ENCODE assay signal across 9 cellular contexts in genomic region chr11:2166091-2166851, GRCh38. TPM values are rescaled to one million over a fixed set of nuclear protein-coding genes. Genes with fewer than 3 reads are reported as not detected.
DNase-seq lines count a peak whose midpoint lies in the region; ATAC-seq and TF ChIP-seq lines count a peak whose summit lies in the region.
"Had no signal": no experiment of that assay in that cellular context is flagged by ENCODE, and none has a peak within 500 bp of the region (broad histone marks: within the 10 kb centered on the region; RNA-seq: fewer than 3 reads in every experiment).

No MANE protein-coding gene starts in this region.

- H3K4me3 Mint-ChIP-seq in GM23338 (no peak overlapping the region), WTC11 (no peak overlapping the region)

- H3F3A ChIP-seq in GM23338 (replicated peaks; ENCODE audit: low read depth) (no peaks in the 10 kb centered on the region), neural cell (ENCODE audit: insufficient read depth, low read length, poor library complexity, severe bottlenecking) (no peaks in the 10 kb centered on the region)

- no peak overlapping the region for H3K9ac ChIP-seq in neural cell (ENCODE audit: low read length)

- H3K79me2 ChIP-seq in GM23338 (replicated peaks; ENCODE audit: insufficient read depth) (no peaks in the 10 kb centered on the region), neural cell (replicated peaks; ENCODE audit: insufficient read depth, low read length) (no peaks in the 10 kb centered on the region)

- H4K20me1 ChIP-seq in GM23338 (replicated peaks; ENCODE audit: insufficient read depth) (no peaks in the 10 kb centered on the region), neural cell (ENCODE audit: insufficient read depth) (no peaks in the 10 kb centered on the region)

- H3K27ac Mint-ChIP-seq in GM23338 (no peak overlapping the region), WTC11 (no peak overlapping the region)

- H3K27ac ChIP-seq in GM23338 (ENCODE audit: low read depth) (no peak overlapping the region), neural cell (ENCODE audit: low read length) (no peak overlapping the region)

- H3K27me3 ChIP-seq in GM23338 (ENCODE audit: insufficient read depth) (no peaks in the 10 kb centered on the region), neural cell (ENCODE audit: insufficient read depth, low read depth, low read length) (no peaks in the 10 kb centered on the region)

- H2AFZ ChIP-seq in GM23338 (peak overlapping the region; percentile 85; the same call in 1 of the 2 replicates), neural cell (ENCODE audit: low read depth, low read length) (no peak overlapping the region)

- H3K36me3 ChIP-seq in GM23338 (ENCODE audit: insufficient read depth) = no peaks in the 10 kb centered on the region
- H3K36me3 ChIP-seq in neural cell (ENCODE audit: insufficient read depth, low read length) = no peaks in the 10 kb centered on the region

- DNase-seq in GM23338 (ENCODE audit: low spot score) (peak; percentile 79), WTC11 (ENCODE audit: low spot score) (peak; percentile 75), dermis blood vessel endothelial cell (peak; percentile 23), posterior vena cava (ENCODE audit: low spot score) (no peak), GM19240 (ENCODE audit: insufficient read length, low spot score) (no peak), Ammon's horn (ENCODE audit: low spot score) (no peak)

- POLR2A ChIA-PET in WTC11 (lab: Charles Lee) = no interaction called here

- ATAC-seq in GM23338 = peak; percentile 83
- ATAC-seq in WTC11 = peak; percentile 76
- no peak for ATAC-seq in HG03280 (IDR thresholded peaks at IDR 0.05; ENCODE audit: unreplicated experiment)

- intact Hi-C loops in posterior vena cava (cut with DNase I) = no loop called here

- H3K36me3 Mint-ChIP-seq in GM23338 (ENCODE audit: low read depth) = no peaks in the 10 kb centered on the region
- no peaks in the 10 kb centered on the region for H3K36me3 Mint-ChIP-seq in WTC11

- CTCF ChIA-PET in WTC11 (lab: Charles Lee) = interaction anchor here (0.9 to 3.9 kb wide), 21 partner anchors 8 to 514 kb away, joined by 3 to 37 read pairs (median 5); no protein-coding TSS in a partner anchor

- no peaks in the 10 kb centered on the region for H3K9me3 Mint-ChIP-seq in GM23338
- H3K9me3 Mint-ChIP-seq in WTC11 = no peaks in the 10 kb centered on the region

- no peaks in the 10 kb centered on the region for H3K9me2 ChIP-seq in GM23338 (ENCODE audit: insufficient read depth)
- H3K9me2 ChIP-seq in neural cell (ENCODE audit: insufficient read depth, low read length) = no peaks in the 10 kb centered on the region

- H3K4me1 ChIP-seq in GM23338 (ENCODE audit: insufficient read depth) = no peaks in the 10 kb centered on the region

- H3K4me3 ChIP-seq in GM23338 (peak overlapping the region; percentile 35; the same call in 1 of the 2 replicates), neural cell (ENCODE audit: low read length) (no peak overlapping the region)

- H3K9me3 ChIP-seq in neural cell (ENCODE audit: low read length) = no peaks in the 10 kb centered on the region

- H3K4me1 Mint-ChIP-seq in GM23338 (no peaks in the 10 kb centered on the region), WTC11 (no peaks in the 10 kb centered on the region)

- H3K4me2 ChIP-seq in GM23338 (peak overlapping the region; percentile 62; the same call in 1 of the 2 replicates), neural cell (ENCODE audit: low read length) (no peak overlapping the region)

- TF ChIP-seq CTCF in GM23338 (conservative IDR thresholded peaks at IDR 0.05; ENCODE audit: low read depth in 2 of 2) (peak; percentile 64 to 80), WTC11 (IDR thresholded peaks at IDR 0.05) (no peak; the same call in 1 of the 2 replicates), neural cell (IDR thresholded peaks at IDR 0.05; ENCODE audit: poor library complexity, severe bottlenecking) (peak; percentile 44)

- H3K27me3 Mint-ChIP-seq in GM23338 (ENCODE audit: insufficient read depth, low read depth, poor library complexity) (peaks cover 7% of the 10 kb centered on the region), WTC11 (ENCODE audit: low read depth) (no peaks in the 10 kb centered on the region)

- TF ChIP-seq RAD21 in neural cell (conservative IDR thresholded peaks at IDR 0.05) = peak; percentile 46

- TF ChIP-seq EP300 in neural cell (conservative IDR thresholded peaks at IDR 0.05; ENCODE audit: poor library complexity, severe bottlenecking) = no peak

TF ChIP-seq in GM23338, 12 proteins besides CTCF, POLR2A, EP300 and RAD21:
- TF ChIP-seq ZNF114 (CRISPR knock-in tag; IDR thresholded peaks at IDR 0.05) (no peak), ETS1 (IDR thresholded peaks at IDR 0.05) (no peak), POLR2AphosphoS5 (IDR thresholded peaks at IDR 0.05; ENCODE audit: low read depth) (no peak), NANOG (IDR thresholded peaks at IDR 0.05; ENCODE audit: borderline replicate concordance) (no peak), ZNF331 (CRISPR knock-in tag; IDR thresholded peaks at IDR 0.05; ENCODE audit: low read depth) (no peak)
TF ChIP-seq in GM23338: peak in this region for 0.

TF ChIP-seq in WTC11, 78 proteins besides CTCF, POLR2A, EP300 and RAD21 (continues in another document):
- TF ChIP-seq FOXK1 (CRISPR knock-in tag; IDR thresholded peaks at IDR 0.05) (peak; percentile 60; the same call in 1 of the 2 replicates), ZNF281 (CRISPR knock-in tag; IDR thresholded peaks at IDR 0.05) (0 out of 2 replicates have a peak, but pooled peaks have one; percentile 40)

TF ChIP-seq in neural cell, 6 proteins besides CTCF, POLR2A, EP300 and RAD21:
- no peak for TF ChIP-seq EZH2 (IDR thresholded peaks at IDR 0.05; ENCODE audit: borderline replicate concordance, insufficient read depth, low read length, poor library complexity, severe bottlenecking)
- TF ChIP-seq REST (IDR thresholded peaks at IDR 0.05; ENCODE audit: borderline replicate concordance) = no peak
- TF ChIP-seq TAF1 (IDR thresholded peaks at IDR 0.05; ENCODE audit: low read depth) = no peak
- no peak for TF ChIP-seq POLR2AphosphoS5 (IDR thresholded peaks at IDR 0.05)
- no peak for TF ChIP-seq MXI1 (conservative IDR thresholded peaks at IDR 0.05; ENCODE audit: poor library complexity, severe bottlenecking)
- TF ChIP-seq SMC3 (conservative IDR thresholded peaks at IDR 0.05; ENCODE audit: poor library complexity) = no peak
TF ChIP-seq in neural cell: peak in this region for 0.

RNA-seq across cellular contexts. Expression of gene INS, which starts 5.3 kb away (rescaled TPM):
- total RNA-seq in GM23338 (2014; rRNA removed; shearing (Covaris generic)) = not detected in 2 replicates
- not detected in 2 replicates for polyA plus RNA-seq in GM23338 (2016; fragmentation: Nextera tagmentation; extraction: Ambion mirVana)
- 0.44 to 0.62 TPM in 2 of 3 replicates, not detected in the other for total RNA-seq in WTC11 (2021)
- total RNA-seq in dermis blood vessel endothelial cell = not detected in 2 replicates
- polyA plus RNA-seq in neural cell = not detected in 2 replicates
- not detected in 2 replicates for polyA minus RNA-seq in neural cell
- total RNA-seq in posterior vena cava = not detected
- total RNA-seq: mononuclear cell had no signal

RNA-seq across cellular contexts. Expression of gene TH, which starts 5.3 kb away (rescaled TPM):
- not detected in 2 replicates for total RNA-seq in GM23338 (2014; rRNA removed; shearing (Covaris generic))
- polyA plus RNA-seq in GM23338 (2016; fragmentation: Nextera tagmentation; extraction: Ambion mirVana) (0.34 TPM in 1 of 2 replicates, not detected in the other), neural cell (3.6 and 10.9 TPM in 2 replicates)
- total RNA-seq in WTC11 (2021) (0.16 TPM in 1 of 3 replicates, not detected in the others), dermis blood vessel endothelial cell (not detected in 2 replicates), posterior vena cava (under 1 TPM in 1 of 2 donors, not detected in 1; 0.67 TPM)
- polyA minus RNA-seq in neural cell = 2.1 and 3.9 TPM in 2 replicates
- total RNA-seq: mononuclear cell had no signal

RNA-seq across cellular contexts. Expression of gene IGF2, which starts 27.1 kb away (rescaled TPM):
- total RNA-seq in GM23338 (2014; rRNA removed; shearing (Covaris generic)) = 0.70 and 1.4 TPM in 2 replicates
- polyA plus RNA-seq in GM23338 (2016; fragmentation: Nextera tagmentation; extraction: Ambion mirVana) (4.0 and 4.4 TPM in 2 replicates), neural cell (not detected in 2 replicates)
- total RNA-seq in WTC11 (2021) (1.5 to 2.7 TPM (median 2.6 TPM) in 3 replicates), dermis blood vessel endothelial cell (3.5 and 11.2 TPM in 2 replicates), posterior vena cava (100 to 1,000 TPM; 161 to 323 TPM)
- polyA minus RNA-seq in neural cell = not detected in 2 replicates
- total RNA-seq: mononuclear cell had no signal

Comparison
In these comparisons a context has a peak if more than half of its experiments do, and no peak if none do; other contexts are left out.
1. DNase-seq: peak in GM23338 (single experiment), WTC11 (single experiment) and dermis blood vessel endothelial cell (single experiment); none in posterior vena cava (single experiment), GM19240 (single experiment) and Ammon's horn (single experiment).
2. RNA of gene IGF2, which starts 27.1 kb away (total RNA-seq): 161 to 323 TPM in posterior vena cava; 3.5 to 11.2 TPM in dermis blood vessel endothelial cell, 1.5 to 2.7 TPM in WTC11 and 0.70 to 1.4 TPM in GM23338; every median in the first group is over 10 times any median in the second.